1 cellular context compared by ENCODE assay signal in genomic region chr1:40383095-40383487, GRCh38.
TF ChIP-seq lines count a peak whose summit lies in the region.

No MANE protein-coding gene starts in this region.

TF ChIP-seq in K562, 482 proteins besides CTCF, POLR2A, EP300 and RAD21 (continued from another document and continues in another):
- TF ChIP-seq MGA (IDR thresholded peaks at IDR 0.05), result no peak
- TF ChIP-seq ZNF717 (CRISPR knock-in tag; IDR thresholded peaks at IDR 0.05), result no peak
- 0 out of 2 replicates have a peak, but pooled peaks have one; percentile 7 for TF ChIP-seq HLTF (IDR thresholded peaks at IDR 0.05)
- no peak for TF ChIP-seq SP1 (CRISPR knock-in tag; IDR thresholded peaks at IDR 0.05)
- TF ChIP-seq SAP30 (IDR thresholded peaks at IDR 0.05; ENCODE audit: borderline replicate concordance, insufficient read depth, low read depth, low read length, poor library complexity, severe bottlenecking), result no peak
- no peak for TF ChIP-seq MITF (IDR thresholded peaks at IDR 0.05)
- no peak for TF ChIP-seq BRF1 (IDR thresholded peaks at IDR 0.05; ENCODE audit: borderline replicate concordance, extremely low read depth, insufficient read length)
- no peak for TF ChIP-seq ZNF586 (CRISPR knock-in tag; conservative IDR thresholded peaks at IDR 0.05)
- TF ChIP-seq MNT (conservative IDR thresholded peaks at IDR 0.05), result no peak
- peak; percentile 86 for TF ChIP-seq ZNF143 (CRISPR knock-in tag; IDR thresholded peaks at IDR 0.05)
- TF ChIP-seq SMARCA5 (IDR thresholded peaks at IDR 0.05), result no peak
- TF ChIP-seq E2F8 (IDR thresholded peaks at IDR 0.05; ENCODE audit: low read depth, partially characterized antibody), result no peak
- TF ChIP-seq FIP1L1 (IDR thresholded peaks at IDR 0.05; ENCODE audit: low read depth, low read length, poor library complexity, severe bottlenecking), result no peak
- no peak for TF ChIP-seq PPARD (CRISPR knock-in tag; IDR thresholded peaks at IDR 0.05)
- no peak for TF ChIP-seq DACH1 (IDR thresholded peaks at IDR 0.05; ENCODE audit: partially characterized antibody)
- TF ChIP-seq ARID1B (IDR thresholded peaks at IDR 0.05), result no peak
- no peak for TF ChIP-seq MEIS2 (IDR thresholded peaks at IDR 0.05; ENCODE audit: partially characterized antibody)
- TF ChIP-seq ZNF699 (CRISPR knock-in tag; IDR thresholded peaks at IDR 0.05; ENCODE audit: insufficient replicate concordance), result no peak
- TF ChIP-seq ARHGAP35 (IDR thresholded peaks at IDR 0.05; ENCODE audit: partially characterized antibody), result no peak
- TF ChIP-seq ELK1 (CRISPR knock-in tag; IDR thresholded peaks at IDR 0.05), result no peak
- TF ChIP-seq RFX5 (IDR thresholded peaks at IDR 0.05; ENCODE audit: low read depth, low read length), result no peak
- no peak for TF ChIP-seq BRD4 (IDR thresholded peaks at IDR 0.05)
- no peak for TF ChIP-seq ARID4B (CRISPR knock-in tag; IDR thresholded peaks at IDR 0.05)
- TF ChIP-seq ADNP (tag; IDR thresholded peaks at IDR 0.05), result no peak
- no peak for TF ChIP-seq ZSCAN32 (CRISPR knock-in tag; IDR thresholded peaks at IDR 0.05)
- no peak for TF ChIP-seq FOXA1 (IDR thresholded peaks at IDR 0.05; ENCODE audit: borderline replicate concordance)
- TF ChIP-seq ARID2 (IDR thresholded peaks at IDR 0.05), result no peak
- TF ChIP-seq ZNF280A (IDR thresholded peaks at IDR 0.05; ENCODE audit: low read depth, partially characterized antibody), result no peak
- peak; percentile 78; the same call in 1 of the 2 replicates for TF ChIP-seq HDGF (IDR thresholded peaks at IDR 0.05)
- TF ChIP-seq ZBTB43 (CRISPR knock-in tag; IDR thresholded peaks at IDR 0.05), result no peak
- no peak for TF ChIP-seq ZNF830 (CRISPR knock-in tag; IDR thresholded peaks at IDR 0.05)
